15 cellular contexts compared by ENCODE assay signal in the genomic region with DNA sequence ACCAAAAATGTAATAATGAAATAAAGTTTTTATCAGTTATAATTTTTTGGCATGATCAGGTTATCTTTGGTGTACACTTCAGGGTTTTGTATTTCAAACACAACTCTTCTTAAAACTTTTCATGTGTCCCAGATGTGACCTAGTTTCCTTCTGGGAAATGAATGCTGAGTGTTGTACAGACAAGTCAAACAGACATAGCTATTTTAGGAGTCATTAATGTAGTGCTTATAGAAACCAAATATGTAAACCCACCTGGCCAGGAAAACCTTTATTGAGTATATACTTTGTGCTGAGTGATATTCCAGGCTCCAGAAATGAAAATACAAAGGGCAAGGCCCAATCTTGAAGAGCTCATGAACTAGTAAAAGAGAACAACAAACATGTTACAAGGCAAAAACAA. TPM values are rescaled to one million over a fixed set of nuclear protein-coding genes. Genes with fewer than 3 reads are reported as not detected.
DNase-seq lines count a peak whose midpoint lies in the region; ATAC-seq and TF ChIP-seq lines count a peak whose summit lies in the region.
"Had no signal": no experiment of that assay in that cellular context is flagged by ENCODE, and none has a peak within 500 bp of the region (broad histone marks: within the 10 kb centered on the region; RNA-seq: fewer than 3 reads in every experiment).

No MANE protein-coding gene starts in this region.

- TF ChIP-seq CTCF in LNCaP clone FGC (IDR thresholded peaks at IDR 0.05; ENCODE audit: control insufficient read depth, extremely low read depth, insufficient read depth) (no peak), epithelial cell of esophagus (IDR thresholded peaks at IDR 0.05; ENCODE audit: insufficient read depth, low read depth, low read length, missing control alignments) (no peak), foreskin keratinocyte (conservative IDR thresholded peaks at IDR 0.05) (no peak), omental fat pad (IDR thresholded peaks at IDR 0.05) (no peak)

- H3K4me3 ChIP-seq in LNCaP clone FGC (ENCODE audit: low read depth, low read length): no peak overlapping the region
- no peak overlapping the region for H3K4me3 ChIP-seq in epithelial cell of esophagus (ENCODE audit: low read length)
- H3K4me3 ChIP-seq: A549, GM23248, HAP-1 had no signal

- DNase-seq in LNCaP clone FGC (ENCODE audit: low read depth) (peak; percentile 33), epithelial cell of esophagus (ENCODE audit: low read depth) (peak; percentile 46), foreskin keratinocyte (peak; percentile 45 to 70), omental fat pad (ENCODE audit: low spot score) (no peak), cortex of kidney (lab: John Stamatoyannopoulos, UW) (no peak)
- DNase-seq in activated CD4-positive, alpha-beta T cell treated with anti-CD3 and anti-CD28 coated beads, Interleukin-2, amount 50 U/mL, for 48 hours: no peak
- DNase-seq: AML-193; Caco-2; CD4-positive, alpha-beta T cell; GM23248 had no signal

- H3K4me1 ChIP-seq in foreskin keratinocyte: peaks cover 7% of the 10 kb centered on the region
- H3K4me1 ChIP-seq: A549, Caco-2, HAP-1 had no signal

- ATAC-seq in foreskin keratinocyte: no peak
- no peak for ATAC-seq in omental fat pad (ENCODE audit: low FRiP score)
- ATAC-seq: A549, HepG2 had no signal

- peak overlapping the region; percentile 30 for H3K27ac ChIP-seq in foreskin keratinocyte
- H3K27ac ChIP-seq: A549, C4-2B, GM23248 had no signal

- no peaks in the 10 kb centered on the region for H3K27me3 ChIP-seq in foreskin keratinocyte

RNA-seq across cellular contexts. Expression of a gene that starts 25.9 kb away (rescaled TPM):
- total RNA-seq in foreskin keratinocyte (6.3 and 8.7 TPM in 2 replicates), omental fat pad (10 to 100 TPM in 1 of 4 donors, 1 to 10 TPM in 2, under 1 TPM in 1; 0.94 to 10.0 (median 2.5) TPM)
- 1.3 and 1.9 TPM in 2 replicates for polyA plus RNA-seq in foreskin keratinocyte
- total RNA-seq: GM23248 had no signal
- polyA plus RNA-seq: BJ, GM23248 had no signal

Comparison
In these comparisons a context has a peak if more than half of its experiments do, and no peak if none do; other contexts are left out.
1. DNase-seq: peak in LNCaP clone FGC (single experiment), epithelial cell of esophagus (single experiment) and foreskin keratinocyte (2 of 2); none in omental fat pad (single experiment), activated CD4-positive, alpha-beta T cell treated with anti-CD3 and anti-CD28 coated beads, Interleukin-2, amount 50 U/mL, for 48 hours (0 of 2) and cortex of kidney (single experiment).